Comparison of ENCODE assay signal across 8 cellular contexts in the genomic region with DNA sequence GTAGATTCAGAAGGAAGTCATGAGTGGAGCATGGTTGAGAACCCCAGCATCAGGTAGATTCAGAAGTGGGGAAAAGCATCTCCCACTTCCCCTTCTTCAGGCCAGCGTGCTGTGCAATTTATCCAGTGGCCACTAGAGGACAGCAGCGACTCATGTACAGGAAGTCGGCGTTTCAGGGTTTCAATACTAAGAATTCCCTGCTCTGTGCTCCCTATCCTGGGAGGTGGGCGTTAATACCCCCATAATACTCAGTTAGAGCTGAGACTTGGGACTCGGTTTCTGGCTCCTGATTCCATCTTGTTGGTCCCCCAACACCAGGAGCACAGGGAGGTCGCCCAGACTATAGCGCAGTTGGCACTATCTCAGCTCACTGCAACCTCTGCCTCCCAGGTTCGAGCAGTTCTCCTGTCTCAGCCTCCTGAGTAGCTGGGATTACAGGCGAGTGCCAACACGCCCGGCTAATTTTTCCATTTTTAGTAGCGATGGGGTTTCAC.
A peak's percentile ranks its signal among the peaks of the same experiment; 100 is the strongest.
DNase-seq lines count a peak whose midpoint lies in the region; ATAC-seq lines count a peak whose summit lies in the region.

No MANE protein-coding gene starts in this region.

- ATAC-seq in HG02642 (IDR thresholded peaks at IDR 0.05; ENCODE audit: poor library complexity, unreplicated experiment) (peak; percentile 68), memory B cell (ENCODE audit: low read depth) (peak; percentile 99), GM21717 (IDR thresholded peaks at IDR 0.05; ENCODE audit: unreplicated experiment) (no peak)

- H3K9me3 Mint-ChIP-seq in memory B cell = no peaks in the 10 kb centered on the region

- H3K4me3 Mint-ChIP-seq in memory B cell = no peak overlapping the region

- no peaks in the 10 kb centered on the region for H3K36me3 Mint-ChIP-seq in memory B cell

- no peaks in the 10 kb centered on the region for H3K4me1 Mint-ChIP-seq in memory B cell

- peak; percentile 48 for DNase-seq in DMS53 treated with DMSO at 0.1 percent for 48 hours (lab: John Stamatoyannopoulos, UW; ENCODE audit: unreplicated experiment)
- DNase-seq in NCI-H226 = peak; percentile 38
- DNase-seq in activated CD4-positive, alpha-beta T cell treated with anti-CD3 and anti-CD28 coated beads for 48 hours = peak; percentile 79
- DNase-seq in dedifferentiated amniotic fluid mesenchymal stem cell (ENCODE audit: extremely low spot score) = peak; percentile 51
- DNase-seq in memory B cell (ENCODE audit: low spot score in 2 of 2) = peak; percentile 78 to 80
- DNase-seq in stimulated activated CD8-positive, alpha-beta memory T cell treated with anti-CD3 and anti-CD28 coated beads, Interleukin-12 subunit alpha, Interleukin-12 subunit beta, amount 100 ng/mL, for 4 hours (ENCODE audit: low read depth) = peak; percentile 47

- H3K27me3 Mint-ChIP-seq in memory B cell = no peaks in the 10 kb centered on the region

- H3K27ac Mint-ChIP-seq in memory B cell = no peak overlapping the region
